11 cellular contexts compared by ENCODE assay signal in the genomic region with DNA sequence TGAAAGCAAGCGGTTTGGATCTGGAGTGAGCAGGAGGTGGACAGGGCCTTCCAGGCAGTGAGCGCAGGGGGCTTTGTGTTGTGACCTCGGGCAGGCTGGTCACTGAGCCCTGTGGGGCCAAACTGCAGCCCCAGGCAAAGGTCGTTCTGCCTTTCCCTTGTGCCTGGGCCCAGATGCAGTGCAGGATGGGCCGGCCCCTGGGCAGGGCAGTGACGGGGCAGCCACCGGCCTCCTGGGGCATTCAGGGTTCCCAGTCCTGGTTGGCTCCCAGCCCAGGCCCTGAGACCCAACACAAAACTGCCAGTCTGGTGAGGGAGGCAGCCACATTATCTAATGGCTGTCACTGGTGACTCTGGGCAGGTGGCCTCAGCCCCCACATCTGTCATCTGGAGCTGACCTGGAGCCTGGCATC. TPM values are rescaled to one million over a fixed set of nuclear protein-coding genes. Genes with fewer than 3 reads are reported as not detected.
DNase-seq lines count a peak whose midpoint lies in the region; ATAC-seq and TF ChIP-seq lines count a peak whose summit lies in the region.
"Had no signal": no experiment of that assay in that cellular context is flagged by ENCODE, and none has a peak within 500 bp of the region (broad histone marks: within the 10 kb centered on the region; RNA-seq: fewer than 3 reads in every experiment).

No MANE protein-coding gene starts in this region.

- H3K4me3 ChIP-seq in right cardiac atrium (ENCODE audit: low read length) (no peak overlapping the region), Caco-2 (ENCODE audit: low read depth, low read length) (no peak overlapping the region)

- H3K4me1 ChIP-seq in right cardiac atrium (ENCODE audit: control insufficient read depth, insufficient read depth, low read length) (peaks cover 19% of the 10 kb centered on the region), Caco-2 (peaks cover 3% of the 10 kb centered on the region; the same call in 1 of the 2 replicates)

- no peaks in the 10 kb centered on the region for H3K27me3 ChIP-seq in right cardiac atrium (ENCODE audit: control insufficient read depth, insufficient read depth)
- H3K27me3 ChIP-seq in Caco-2 (replicated peaks; ENCODE audit: control insufficient read depth, insufficient read depth, low read length) = no peaks in the 10 kb centered on the region

- H3K27ac Mint-ChIP-seq in stimulated activated naive CD8-positive, alpha-beta T cell treated with anti-CD3 and anti-CD28 coated beads, Interleukin-15, amount 100 ng/mL, for 72 hours = peak overlapping the region; percentile 53 to 93
- H3K27ac Mint-ChIP-seq in Caco-2 (ENCODE audit: unreplicated experiment) = no peak overlapping the region

- intact Hi-C loops in Right ventricle myocardium inferior (cut with DNase I) = no loop called here
- intact Hi-C loops in cardiac septum (cut with DNase I) = no loop called here
- intact Hi-C loops in right cardiac atrium (cut with DNase I) = no loop called here
- intact Hi-C loops in Caco-2 (cut with micrococcal nuclease; ENCODE audit: unreplicated experiment) = no loop called here

- DNase-seq in Right ventricle myocardium inferior (ENCODE audit: missing footprints) (peak; percentile 60), cardiac septum (ENCODE audit: low spot score) (no peak), RWPE1 (ENCODE audit: low spot score) (no peak), right cardiac atrium (peak in 2 of 3 donors; percentile 54 to 73), mesenteric fat pad (ENCODE audit: low spot score) (no peak), Caco-2 (no peak), anterior cingulate cortex (lab: John Stamatoyannopoulos, UW) (no peak)
- DNase-seq in stimulated activated naive CD8-positive, alpha-beta T cell treated with anti-CD3 and anti-CD28 coated beads, Interleukin-15, amount 100 ng/mL, for 72 hours = no peak
- DNase-seq: erythroblast, NCI-H1417 had no signal

- H3K36me3 Mint-ChIP-seq in Caco-2 (ENCODE audit: insufficient read depth, unreplicated experiment) = peaks cover 83% of the 10 kb centered on the region

- H3K4me1 Mint-ChIP-seq in stimulated activated naive CD8-positive, alpha-beta T cell treated with anti-CD3 and anti-CD28 coated beads, Interleukin-15, amount 100 ng/mL, for 72 hours = peaks cover 89% of the 10 kb centered on the region
- no peaks in the 10 kb centered on the region for H3K4me1 Mint-ChIP-seq in Caco-2 (ENCODE audit: low read depth, unreplicated experiment)

- H3K9me3 ChIP-seq in right cardiac atrium (ENCODE audit: control insufficient read depth, low read length) = no peaks in the 10 kb centered on the region
- H3K9me3 ChIP-seq in Caco-2 = no peaks in the 10 kb centered on the region

- no peak for TF ChIP-seq CTCF in RWPE1 (conservative IDR thresholded peaks at IDR 0.05; ENCODE audit: low read depth)
- no peak for TF ChIP-seq CTCF in Caco-2 (IDR thresholded peaks at IDR 0.05; ENCODE audit: insufficient read depth in 1 of 2, low read depth in 1 of 2, low read length in 1 of 2, severe bottlenecking in 1 of 2, unreplicated experiment in 1 of 2)

- no peaks in the 10 kb centered on the region for H3K27me3 Mint-ChIP-seq in stimulated activated naive CD8-positive, alpha-beta T cell treated with anti-CD3 and anti-CD28 coated beads, Interleukin-15, amount 100 ng/mL, for 72 hours
- no peaks in the 10 kb centered on the region for H3K27me3 Mint-ChIP-seq in Caco-2 (ENCODE audit: insufficient read depth, unreplicated experiment)

- H3K36me3 ChIP-seq in Caco-2 (ENCODE audit: control insufficient read depth, insufficient read depth, low read length) = no peaks in the 10 kb centered on the region; the same call in 1 of the 2 replicates

- POLR2A ChIA-PET in RWPE1 (lab: Yijun Ruan, JAX; ENCODE audit: low non-redundant PET) (no interaction called here), Caco-2 (lab: Charles Lee) (no interaction called here)

- H3K9me3 Mint-ChIP-seq in stimulated activated naive CD8-positive, alpha-beta T cell treated with anti-CD3 and anti-CD28 coated beads, Interleukin-15, amount 100 ng/mL, for 72 hours = no peaks in the 10 kb centered on the region
- H3K9me3 Mint-ChIP-seq in Caco-2 (ENCODE audit: unreplicated experiment) = no peaks in the 10 kb centered on the region

- WGBS in right cardiac atrium = 74% methylated on average over 7 of the region's 7 CpGs

- CTCF ChIA-PET in RWPE1 (lab: Yijun Ruan, JAX) = no interaction called here
- CTCF ChIA-PET in Caco-2 (lab: Charles Lee) = no interaction called here

- no peak for ATAC-seq in Right ventricle myocardium inferior
- ATAC-seq in right cardiac atrium = no peak
- ATAC-seq in stimulated activated naive CD8-positive, alpha-beta T cell treated with anti-CD3 and anti-CD28 coated beads, Interleukin-15, amount 100 ng/mL, for 72 hours = no peak

- H3K27ac ChIP-seq in RWPE1 = peak overlapping the region; percentile 97
- no peak overlapping the region for H3K27ac ChIP-seq in right cardiac atrium (ENCODE audit: low read length)
- H3K27ac ChIP-seq: VCaP had no signal

- H3K4me3 Mint-ChIP-seq in stimulated activated naive CD8-positive, alpha-beta T cell treated with anti-CD3 and anti-CD28 coated beads, Interleukin-15, amount 100 ng/mL, for 72 hours = peak overlapping the region; percentile 83 to 84
- H3K4me3 Mint-ChIP-seq in Caco-2 (ENCODE audit: unreplicated experiment) = no peak overlapping the region

- BruUV-seq in Caco-2 (replicated peaks; lab: Mats Ljungman, UMichigan) = no TSS peak

RNA-seq across cellular contexts. Expression of a gene that starts 7.1 kb away (rescaled TPM):
- 51.1 TPM for total RNA-seq in Right ventricle myocardium inferior
- total RNA-seq in cardiac septum = 40.4 TPM
- 10 to 100 TPM; 35.5 to 65.1 (median 56.6) TPM for total RNA-seq in right cardiac atrium
- 52.9 TPM for polyA plus RNA-seq in right cardiac atrium
- 159 TPM for total RNA-seq in mesenteric fat pad
- 128 and 135 TPM in 2 replicates for total RNA-seq in Caco-2 (2022)

RNA-seq across cellular contexts. Expression of a gene that starts 26.7 kb away (rescaled TPM):
- 107 TPM for total RNA-seq in Right ventricle myocardium inferior
- total RNA-seq in cardiac septum = 95.6 TPM
- 10 to 100 TPM; 85.9 to 95.9 (median 90.1) TPM for total RNA-seq in right cardiac atrium
- 167 TPM for polyA plus RNA-seq in right cardiac atrium
- total RNA-seq in mesenteric fat pad = 88.8 TPM
- 180 and 191 TPM in 2 replicates for total RNA-seq in Caco-2 (2022)

RNA-seq across cellular contexts. Expression of a gene that starts 27.1 kb away (rescaled TPM):
- total RNA-seq in Right ventricle myocardium inferior = 38.1 TPM
- 46.5 TPM for total RNA-seq in cardiac septum
- total RNA-seq in right cardiac atrium = 10 to 100 TPM; 37.8 to 53.6 (median 44.0) TPM
- polyA plus RNA-seq in right cardiac atrium = 65.1 TPM
- 68.2 TPM for total RNA-seq in mesenteric fat pad
- total RNA-seq in Caco-2 (2022) = 199 and 220 TPM in 2 replicates

RNA-seq across cellular contexts. Expression of a gene that starts 56.0 kb away (rescaled TPM):
- 139 TPM for total RNA-seq in Right ventricle myocardium inferior
- 116 TPM for total RNA-seq in cardiac septum
- total RNA-seq in right cardiac atrium = 100 to 1,000 TPM; 106 to 126 (median 121) TPM
- polyA plus RNA-seq in right cardiac atrium = 148 TPM
- total RNA-seq in mesenteric fat pad = 109 TPM
- 190 and 201 TPM in 2 replicates for total RNA-seq in Caco-2 (2022)

RNA-seq across cellular contexts. Expression of a gene that starts 56.9 kb away (rescaled TPM):
- total RNA-seq in Right ventricle myocardium inferior = 3.6 TPM
- 3.4 TPM for total RNA-seq in cardiac septum
- 1 to 10 TPM; 3.1 to 4.4 (median 3.2) TPM for total RNA-seq in right cardiac atrium
- 3.0 TPM for polyA plus RNA-seq in right cardiac atrium
- 11.7 TPM for total RNA-seq in mesenteric fat pad
- total RNA-seq in Caco-2 (2022) = 59.6 TPM in 2 replicates

Comparison
In these comparisons a context has a peak if more than half of its experiments do, and no peak if none do; other contexts are left out.
1. DNase-seq: peak in Right ventricle myocardium inferior (single experiment) and right cardiac atrium (2 of 3); none in cardiac septum (single experiment), RWPE1 (single experiment), stimulated activated naive CD8-positive, alpha-beta T cell treated with anti-CD3 and anti-CD28 coated beads, Interleukin-15, amount 100 ng/mL, for 72 hours (0 of 2), mesenteric fat pad (single experiment), Caco-2 (0 of 2) and anterior cingulate cortex (0 of 58).